9 cellular contexts compared by ENCODE assay signal in genomic region chr20:61278296-61278695, GRCh38.
"Had no signal": no experiment of that assay in that cellular context is flagged by ENCODE, and none has a peak within 500 bp of the region (broad histone marks: within the 10 kb centered on the region; RNA-seq: fewer than 3 reads in every experiment).

No MANE protein-coding gene starts in this region.

- H3K4me1 ChIP-seq: HAP-1 had no signal

- H2AFZ ChIP-seq: GM23248, GM23338 had no signal

- H3K4me2 ChIP-seq: GM23338 had no signal

- H3K4me3 Mint-ChIP-seq: GM23338, H9, HFFc6 had no signal

- ATAC-seq: GM23338, HCT116 had no signal

- H3K4me1 Mint-ChIP-seq: GM23338 had no signal

- H3K27ac ChIP-seq: GM23248 had no signal

- H3K27ac Mint-ChIP-seq: GM23338, H9, HFFc6 had no signal

- DNase-seq: GM23248, GOT3, H7, H9, HCEC 1CT, HFFc6 had no signal

- H3K4me3 ChIP-seq: GM23248, GM23338, HAP-1 had no signal

- H3K9me3 ChIP-seq: HAP-1 had no signal

- H3K36me3 ChIP-seq: HAP-1 had no signal
